In genomic region chr16:54772400-54772799, GRCh38 we compare ENCODE assay signal across 29 cellular contexts.
"Had no signal": no experiment of that assay in that cellular context is flagged by ENCODE, and none has a peak within 500 bp of the region (broad histone marks: within the 10 kb centered on the region; RNA-seq: fewer than 3 reads in every experiment).

No MANE protein-coding gene starts in this region.

- DNase-seq: stimulated activated CD4-positive, alpha-beta T cell treated with anti-CD3 and anti-CD28 coated beads, Interleukin-2, amount 100 ng/mL, for 48 hours; stimulated activated CD4-positive, alpha-beta T cell treated with anti-CD3 and anti-CD28 coated beads, Interleukin-4, amount 100 ng/mL, for 1 hour; stimulated activated CD4-positive, alpha-beta T cell treated with anti-CD3 and anti-CD28 coated beads, Interleukin-4, amount 100 ng/mL, for 24 hours; stimulated activated CD4-positive, alpha-beta T cell treated with anti-CD3 and anti-CD28 coated beads, Interleukin-4, amount 100 ng/mL, for 4 hours; stimulated activated CD8-positive, alpha-beta memory T cell treated with anti-CD3 and anti-CD28 coated beads, Interleukin-4, amount 100 ng/mL, for 48 hours; stimulated activated naive B cell treated with anti-CD40 and anti-IgM and Interleukin-4, amounts not matched to agents 10 μg/mL and 1 μg/mL and 100 μg/mL, for 72 hours; stimulated activated naive CD4-positive, alpha-beta T cell; stimulated activated naive CD4-positive, alpha-beta T cell treated with Interleukin-2 at 50 U/mL for 16 hours; stimulated activated naive CD8-positive, alpha-beta T cell treated with anti-CD3 and anti-CD28 coated beads, Interleukin-15, amount 100 ng/mL, for 72 hours; stimulated activated naive CD8-positive, alpha-beta T cell treated with anti-CD3 and anti-CD28 coated beads, Interleukin-15, Interleukin-2, amounts not matched to agents 100 U/mL and 50 U/mL, for 24 hours; stomach; substantia nigra; testis; thyroid gland; tibial artery; transverse colon; trophoblast cell; upper lobe of left lung; upper lobe of right lung; uterus had no signal

- H3K9me3 Mint-ChIP-seq: stimulated activated memory B cell treated with anti-CD40 and anti-IgM and Interleukin-4, amounts not matched to agents 10 μg/mL and 1 μg/mL and 100 μg/mL, for 72 hours; stimulated activated naive CD8-positive, alpha-beta T cell treated with anti-CD3 and anti-CD28 coated beads, Interleukin-15, Interleukin-2, amounts not matched to agents 100 ng/mL and 50 ng/mL, for 24 hours had no signal

- H3K4me3 Mint-ChIP-seq: stimulated activated effector memory CD8-positive, alpha-beta T cell treated with anti-CD3 and anti-CD28 coated beads, Interleukin-12 subunit alpha, Interleukin-12 subunit beta, amount 100 ng/mL, for 72 hours; stimulated activated memory B cell treated with anti-CD40 and anti-IgM and Interleukin-4, amounts not matched to agents 10 μg/mL and 1 μg/mL and 100 μg/mL, for 72 hours; stimulated activated naive B cell treated with anti-CD40 and anti-IgM and Interleukin-4, amounts not matched to agents 10 μg/mL and 1 μg/mL and 100 μg/mL, for 72 hours; stimulated activated naive CD8-positive, alpha-beta T cell treated with anti-CD3 and anti-CD28 coated beads, Interleukin-15, amount 100 ng/mL, for 72 hours; stimulated activated naive CD8-positive, alpha-beta T cell treated with anti-CD3 and anti-CD28 coated beads, Interleukin-15, Interleukin-2, amounts not matched to agents 100 ng/mL and 50 ng/mL, for 24 hours; type B pancreatic cell had no signal

- H3K27ac Mint-ChIP-seq: stimulated activated effector memory CD8-positive, alpha-beta T cell treated with anti-CD3 and anti-CD28 coated beads, Interleukin-12 subunit alpha, Interleukin-12 subunit beta, amount 100 ng/mL, for 72 hours; stimulated activated memory B cell treated with anti-CD40 and anti-IgM and Interleukin-4, amounts not matched to agents 10 μg/mL and 1 μg/mL and 100 μg/mL, for 72 hours; stimulated activated naive B cell treated with anti-CD40 and anti-IgM and Interleukin-4, amounts not matched to agents 10 μg/mL and 1 μg/mL and 100 μg/mL, for 72 hours; stimulated activated naive CD8-positive, alpha-beta T cell treated with anti-CD3 and anti-CD28 coated beads, Interleukin-15, amount 100 ng/mL, for 72 hours; stimulated activated naive CD8-positive, alpha-beta T cell treated with anti-CD3 and anti-CD28 coated beads, Interleukin-15, Interleukin-2, amounts not matched to agents 100 ng/mL and 50 ng/mL, for 24 hours; type B pancreatic cell had no signal

- H3K27me3 ChIP-seq: stomach, suprapubic skin, testis, thyroid gland, tibial artery, tibial nerve, transverse colon, upper lobe of left lung, upper lobe of right lung, uterus, vagina had no signal

- ATAC-seq: stimulated activated effector memory CD8-positive, alpha-beta T cell treated with anti-CD3 and anti-CD28 coated beads, Interleukin-12 subunit alpha, Interleukin-12 subunit beta, amount 100 ng/mL, for 72 hours; stimulated activated memory B cell treated with anti-CD40 and anti-IgM and Interleukin-4, amounts not matched to agents 10 μg/mL and 1 μg/mL and 100 μg/mL, for 72 hours; stimulated activated naive B cell treated with anti-CD40 and anti-IgM and Interleukin-4, amounts not matched to agents 10 μg/mL and 1 μg/mL and 100 μg/mL, for 72 hours; stimulated activated naive CD8-positive, alpha-beta T cell treated with anti-CD3 and anti-CD28 coated beads, Interleukin-15, amount 100 ng/mL, for 72 hours; stimulated activated naive CD8-positive, alpha-beta T cell treated with anti-CD3 and anti-CD28 coated beads, Interleukin-15, Interleukin-2, amounts not matched to agents 100 U/mL and 50 U/mL, for 24 hours; upper lobe of right lung had no signal

- H3K36me3 Mint-ChIP-seq: stimulated activated effector memory CD8-positive, alpha-beta T cell treated with anti-CD3 and anti-CD28 coated beads, Interleukin-12 subunit alpha, Interleukin-12 subunit beta, amount 100 ng/mL, for 72 hours; stimulated activated memory B cell treated with anti-CD40 and anti-IgM and Interleukin-4, amounts not matched to agents 10 μg/mL and 1 μg/mL and 100 μg/mL, for 72 hours; stimulated activated naive B cell treated with anti-CD40 and anti-IgM and Interleukin-4, amounts not matched to agents 10 μg/mL and 1 μg/mL and 100 μg/mL, for 72 hours; type B pancreatic cell had no signal

- H3K9me3 ChIP-seq: stomach, suprapubic skin, testis, thoracic aorta, thyroid gland, tibial artery, transverse colon, upper lobe of left lung, upper lobe of right lung, uterus, vagina had no signal

- H3K4me1 ChIP-seq: suprapubic skin, testis, thyroid gland, tibial artery, tibial nerve, transverse colon, upper lobe of left lung, upper lobe of right lung, uterus, vagina had no signal

- H3K36me3 ChIP-seq: stomach, suprapubic skin, thoracic aorta, thyroid gland, tibial artery, tibial nerve, transverse colon, upper lobe of left lung, upper lobe of right lung, uterus, vagina had no signal

- FAIRE-seq: urothelium cell line had no signal

- H3K27me3 Mint-ChIP-seq: stimulated activated memory B cell treated with anti-CD40 and anti-IgM and Interleukin-4, amounts not matched to agents 10 μg/mL and 1 μg/mL and 100 μg/mL, for 72 hours; stimulated activated naive B cell treated with anti-CD40 and anti-IgM and Interleukin-4, amounts not matched to agents 10 μg/mL and 1 μg/mL and 100 μg/mL, for 72 hours had no signal

- H3K27ac ChIP-seq: suprapubic skin, testis, thoracic aorta, thyroid gland, tibial artery, tibial nerve, transverse colon, upper lobe of left lung, upper lobe of right lung, uterus, vagina had no signal

- H3K4me1 Mint-ChIP-seq: stimulated activated effector memory CD8-positive, alpha-beta T cell treated with anti-CD3 and anti-CD28 coated beads, Interleukin-12 subunit alpha, Interleukin-12 subunit beta, amount 100 ng/mL, for 72 hours; stimulated activated memory B cell treated with anti-CD40 and anti-IgM and Interleukin-4, amounts not matched to agents 10 μg/mL and 1 μg/mL and 100 μg/mL, for 72 hours; stimulated activated naive B cell treated with anti-CD40 and anti-IgM and Interleukin-4, amounts not matched to agents 10 μg/mL and 1 μg/mL and 100 μg/mL, for 72 hours; stimulated activated naive CD8-positive, alpha-beta T cell treated with anti-CD3 and anti-CD28 coated beads, Interleukin-15, amount 100 ng/mL, for 72 hours had no signal

- H3K4me3 ChIP-seq: stomach, suprapubic skin, testis, thoracic aorta, thyroid gland, tibial artery, tibial nerve, transverse colon, upper lobe of left lung, upper lobe of right lung, uterus, vagina had no signal
